In the genomic region with DNA sequence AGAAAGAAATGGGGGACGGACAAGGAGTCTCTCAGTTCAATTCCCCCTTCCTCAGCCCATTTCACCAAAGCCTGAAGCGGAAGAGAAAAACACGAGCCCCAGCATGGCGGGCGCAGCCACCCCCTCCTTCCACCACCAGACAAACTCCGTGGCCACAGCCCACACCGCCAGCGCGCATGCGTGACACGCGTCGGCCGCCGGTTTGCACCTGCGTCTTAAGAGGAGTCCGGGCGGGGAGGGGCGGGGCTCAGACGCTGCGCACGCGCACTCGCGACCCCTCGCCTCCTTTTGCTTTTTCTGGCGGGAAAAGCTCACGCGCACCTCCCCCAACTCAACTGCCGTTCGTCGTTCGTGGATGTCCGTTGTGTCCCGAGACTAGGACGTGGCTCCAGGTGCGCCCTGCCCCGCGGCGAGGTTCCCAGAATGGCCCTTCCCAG, we compare ENCODE assay signal across 9 cellular contexts. TPM values are rescaled to one million over a fixed set of nuclear protein-coding genes. Genes with fewer than 3 reads are reported as not detected.
DNase-seq lines count a peak whose midpoint lies in the region; ATAC-seq and TF ChIP-seq lines count a peak whose summit lies in the region.
"Had no signal": no experiment of that assay in that cellular context is flagged by ENCODE, and none has a peak within 500 bp of the region (broad histone marks: within the 10 kb centered on the region; RNA-seq: fewer than 3 reads in every experiment).

A gene with protein sequence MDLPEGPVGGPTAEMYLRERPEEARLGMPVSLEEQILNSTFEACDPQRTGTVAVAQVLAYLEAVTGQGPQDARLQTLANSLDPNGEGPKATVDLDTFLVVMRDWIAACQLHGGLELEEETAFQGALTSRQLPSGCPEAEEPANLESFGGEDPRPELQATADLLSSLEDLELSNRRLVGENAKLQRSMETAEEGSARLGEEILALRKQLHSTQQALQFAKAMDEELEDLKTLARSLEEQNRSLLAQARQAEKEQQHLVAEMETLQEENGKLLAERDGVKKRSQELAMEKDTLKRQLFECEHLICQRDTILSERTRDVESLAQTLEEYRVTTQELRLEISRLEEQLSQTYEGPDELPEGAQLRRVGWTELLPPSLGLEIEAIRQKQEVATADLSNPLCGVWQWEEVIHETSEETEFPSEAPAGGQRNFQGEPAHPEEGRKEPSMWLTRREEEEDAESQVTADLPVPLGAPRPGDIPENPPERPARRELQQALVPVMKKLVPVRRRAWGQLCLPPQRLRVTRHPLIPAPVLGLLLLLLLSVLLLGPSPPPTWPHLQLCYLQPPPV (plus strand): TSS at position 314 of the 437 bp plus-strand sequence. CDS start 2,635 bp downstream, outside the sequence.

- H3K27ac ChIP-seq in endodermal cell (ENCODE audit: low read depth, low read length): no peak within 1 kb of the TSS

- no peak for TF ChIP-seq CTCF in endodermal cell (conservative IDR thresholded peaks at IDR 0.05)

- H3K9ac ChIP-seq in endodermal cell (ENCODE audit: extremely low read depth, low read length, poor library complexity, severe bottlenecking): no peak within 1 kb of the TSS

- H3K27me3 ChIP-seq in endodermal cell (ENCODE audit: control insufficient read depth, insufficient read depth, low read length, poor library complexity, severe bottlenecking): peaks cover 6% of the 10 kb centered on the region

- DNase-seq in T-helper 2 cell treated with Interferon-gamma antibody and Interleukin-4, amounts not matched to agents 5 μg/mL and 100 μg/mL, for 36 hours (ENCODE audit: low spot score): peak; percentile 54
- DNase-seq in anterior cingulate cortex (lab: John Stamatoyannopoulos, UW) (peak in 44 of 58 donors; percentile 1 to 60 (median 20)), medulla oblongata (ENCODE audit: extremely low spot score) (peak; percentile 78), amniotic stem cell (lab: John Stamatoyannopoulos, UW) (no peak), endodermal cell (no peak), NCI-H2196 (lab: John Stamatoyannopoulos, UW; ENCODE audit: unreplicated experiment) (no peak)
- DNase-seq in stimulated activated CD8-positive, alpha-beta memory T cell treated with anti-CD3 and anti-CD28 coated beads, Interleukin-7, amount 100 ng/mL, for 4 hours (ENCODE audit: low read depth in 2 of 2): peak; percentile 79 to 89

- H3K4me1 Mint-ChIP-seq in T-helper 2 cell treated with Interferon-gamma antibody and Interleukin-4, amounts not matched to agents 5 μg/mL and 100 μg/mL, for 36 hours (ENCODE audit: low read depth): peaks cover 15% of the 10 kb centered on the region
- H3K4me1 Mint-ChIP-seq in endodermal cell: no peaks in the 10 kb centered on the region

- H3K4me3 ChIP-seq in endodermal cell (ENCODE audit: low read length): no peak within 1 kb of the TSS

- H3K27me3 Mint-ChIP-seq in T-helper 2 cell treated with Interferon-gamma antibody and Interleukin-4, amounts not matched to agents 5 μg/mL and 100 μg/mL, for 36 hours (ENCODE audit: low read depth): peaks cover 7% of the 10 kb centered on the region
- peaks cover 32% of the 10 kb centered on the region for H3K27me3 Mint-ChIP-seq in endodermal cell (ENCODE audit: insufficient read depth)

- ATAC-seq in HG02798 (IDR thresholded peaks at IDR 0.05; ENCODE audit: poor library complexity, unreplicated experiment): peak; percentile 81

- no peaks in the 10 kb centered on the region for H3K4me1 ChIP-seq in endodermal cell (ENCODE audit: control insufficient read depth, insufficient read depth, low read length)

- peak within 1 kb of the TSS; percentile 54 for H3K27ac Mint-ChIP-seq in T-helper 2 cell treated with Interferon-gamma antibody and Interleukin-4, amounts not matched to agents 5 μg/mL and 100 μg/mL, for 36 hours
- no peak within 1 kb of the TSS for H3K27ac Mint-ChIP-seq in endodermal cell

- no peaks in the 10 kb centered on the region for H3K36me3 ChIP-seq in endodermal cell (ENCODE audit: control insufficient read depth, insufficient read depth, low read length)

- no peaks in the 10 kb centered on the region for H3K36me3 Mint-ChIP-seq in T-helper 2 cell treated with Interferon-gamma antibody and Interleukin-4, amounts not matched to agents 5 μg/mL and 100 μg/mL, for 36 hours (ENCODE audit: low read depth)
- no peaks in the 10 kb centered on the region for H3K36me3 Mint-ChIP-seq in endodermal cell (ENCODE audit: low read depth)

- peak within 1 kb of the TSS; percentile 18 for H3K4me3 Mint-ChIP-seq in T-helper 2 cell treated with Interferon-gamma antibody and Interleukin-4, amounts not matched to agents 5 μg/mL and 100 μg/mL, for 36 hours
- H3K4me3 Mint-ChIP-seq in endodermal cell: no peak within 1 kb of the TSS

- WGBS in endodermal cell (ENCODE audit: insufficient coverage in 1 of 2, insufficient read length in 1 of 2), 2 experiments: 95% methylated on average over 30 to 40 of the region's 40 CpGs

- no peaks in the 10 kb centered on the region for H3K9me3 ChIP-seq in endodermal cell (ENCODE audit: control insufficient read depth, low read length)

- H3K9me3 Mint-ChIP-seq in T-helper 2 cell treated with Interferon-gamma antibody and Interleukin-4, amounts not matched to agents 5 μg/mL and 100 μg/mL, for 36 hours: peaks cover 5% of the 10 kb centered on the region
- peaks cover 6% of the 10 kb centered on the region for H3K9me3 Mint-ChIP-seq in endodermal cell

RNA-seq across cellular contexts. Expression of the gene that starts here (rescaled TPM):
- under 1 TPM in 1 of 2 donors, not detected in 1; 0.13 TPM for total RNA-seq in endodermal cell
- polyA plus RNA-seq in endodermal cell (2013, experiment 1 of 2): not detected
- not detected for polyA plus RNA-seq in endodermal cell (2013, experiment 2 of 2)
- total RNA-seq: temporal lobe had no signal

Comparison
In these comparisons a context has a peak if more than half of its experiments do, and no peak if none do; other contexts are left out.
1. DNase-seq: peak in T-helper 2 cell treated with Interferon-gamma antibody and Interleukin-4, amounts not matched to agents 5 μg/mL and 100 μg/mL, for 36 hours (single experiment), anterior cingulate cortex (44 of 58), medulla oblongata (single experiment) and stimulated activated CD8-positive, alpha-beta memory T cell treated with anti-CD3 and anti-CD28 coated beads, Interleukin-7, amount 100 ng/mL, for 4 hours (2 of 2); none in amniotic stem cell (single experiment), endodermal cell (single experiment) and NCI-H2196 (single experiment).